In the genomic region with DNA sequence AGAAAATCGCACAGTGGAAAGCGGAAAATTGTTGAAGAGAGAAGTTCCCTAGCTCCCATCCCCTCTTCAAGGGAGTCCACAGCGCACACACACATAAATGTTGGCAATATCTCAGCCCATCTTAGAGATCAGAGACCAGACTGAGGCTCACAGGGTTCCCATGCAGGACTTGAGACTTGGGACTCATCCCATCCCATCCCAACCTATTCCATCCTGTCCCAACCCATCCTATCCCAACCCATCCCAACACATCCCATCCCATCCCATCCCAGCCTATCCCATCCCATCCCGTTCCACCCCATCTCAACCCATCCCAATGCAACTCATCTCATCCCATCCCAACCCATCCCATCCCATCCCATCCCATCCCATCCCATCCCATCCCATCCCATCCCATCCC, we compare ENCODE assay signal across 32 cellular contexts. TPM values are rescaled to one million over a fixed set of nuclear protein-coding genes. Genes with fewer than 3 reads are reported as not detected.
"Had no signal": no experiment of that assay in that cellular context is flagged by ENCODE, and none has a peak within 500 bp of the region (broad histone marks: within the 10 kb centered on the region; RNA-seq: fewer than 3 reads in every experiment).

No MANE protein-coding gene starts in this region.

- FAIRE-seq: pancreas had no signal

- H3K4me2 ChIP-seq: smooth muscle cell had no signal

- H3K36me3 ChIP-seq: neutrophil, pancreas, spleen, stomach, thoracic aorta, thyroid gland, tibial nerve, upper lobe of left lung, uterus had no signal

- H3K9me3 ChIP-seq: neutrophil, pancreas, psoas muscle, spleen, stomach, thoracic aorta, thyroid gland, tibial nerve, upper lobe of left lung, uterus had no signal

- DNase-seq: naive B cell; naive thymus-derived CD8-positive, alpha-beta T cell; nephron progenitor cell; nucleus accumbens; pancreas; psoas muscle; right cardiac atrium; spleen; stimulated activated CD4-positive, alpha-beta T cell treated with anti-CD3 and anti-CD28 coated beads, Interleukin-12 subunit alpha, Interleukin-12 subunit beta, amount 100 ng/mL, for 4 hours; stimulated activated CD4-positive, alpha-beta T cell treated with anti-CD3 and anti-CD28 coated beads, Interleukin-1b, Interleukin-23, amount 100 ng/mL, for 48 hours; stimulated activated CD4-positive, alpha-beta T cell treated with anti-CD3 and anti-CD28 coated beads, Interleukin-4, amount 100 ng/mL, for 1 hour; stimulated activated CD4-positive, alpha-beta T cell treated with anti-CD3 and anti-CD28 coated beads, Interleukin-4, amount 100 ng/mL, for 4 hours; stimulated activated CD8-positive, alpha-beta memory T cell treated with anti-CD3 and anti-CD28 coated beads, Interleukin-4, amount 100 ng/mL, for 48 hours; stimulated activated naive B cell treated with anti-CD40 and anti-IgM and Interleukin-4, amounts not matched to agents 10 μg/mL and 1 μg/mL and 100 μg/mL, for 72 hours; stimulated activated naive CD4-positive, alpha-beta T cell treated with Interleukin-2 at 50 U/mL for 16 hours; stomach; thyroid gland; trophoblast cell; upper lobe of left lung; uterus had no signal

- H3K4me1 ChIP-seq: pancreas, psoas muscle, spleen, stomach, thyroid gland, tibial nerve, upper lobe of left lung, uterus had no signal

- H3K27me3 ChIP-seq: pancreas, thyroid gland, tibial nerve, upper lobe of left lung, uterus had no signal

- H3K27ac ChIP-seq: neutrophil, pancreas, psoas muscle, skin epidermis, spleen, stomach, thoracic aorta, thyroid gland, tibial nerve, upper lobe of left lung, uterus had no signal

- ATAC-seq: naive thymus-derived CD8-positive, alpha-beta T cell; natural killer cell treated with Interleukin-12 subunit alpha and Interleukin-12 subunit beta and Interleukin-15 and Interleukin-18, amount 100 ng/mL, for 72 hours; pancreas; psoas muscle; right cardiac atrium; sciatic nerve; stimulated activated naive B cell treated with anti-CD40 and anti-IgM and Interleukin-4, amounts not matched to agents 10 μg/mL and 1 μg/mL and 100 μg/mL, for 72 hours had no signal

- H3K4me3 ChIP-seq: pancreas, psoas muscle, skin epidermis, smooth muscle cell, spleen, stomach, thoracic aorta, thyroid gland, tibial nerve, upper lobe of left lung, uterus had no signal

RNA-seq across cellular contexts. Expression of a gene that starts 29.6 kb away (rescaled TPM):
- total RNA-seq: naive thymus-derived CD8-positive, alpha-beta T cell; natural killer cell treated with Interleukin-12 subunit alpha and Interleukin-12 subunit beta and Interleukin-15 and Interleukin-18, amount 100 ng/mL, for 72 hours; neural crest cell; omental fat pad; osteocyte; renal cortical epithelial cell; stomach; subcutaneous adipose tissue; thyroid gland; tibial nerve had no signal
- polyA plus RNA-seq: naive thymus-derived CD8-positive, alpha-beta T cell; smooth muscle cell had no signal
